In the genomic region with DNA sequence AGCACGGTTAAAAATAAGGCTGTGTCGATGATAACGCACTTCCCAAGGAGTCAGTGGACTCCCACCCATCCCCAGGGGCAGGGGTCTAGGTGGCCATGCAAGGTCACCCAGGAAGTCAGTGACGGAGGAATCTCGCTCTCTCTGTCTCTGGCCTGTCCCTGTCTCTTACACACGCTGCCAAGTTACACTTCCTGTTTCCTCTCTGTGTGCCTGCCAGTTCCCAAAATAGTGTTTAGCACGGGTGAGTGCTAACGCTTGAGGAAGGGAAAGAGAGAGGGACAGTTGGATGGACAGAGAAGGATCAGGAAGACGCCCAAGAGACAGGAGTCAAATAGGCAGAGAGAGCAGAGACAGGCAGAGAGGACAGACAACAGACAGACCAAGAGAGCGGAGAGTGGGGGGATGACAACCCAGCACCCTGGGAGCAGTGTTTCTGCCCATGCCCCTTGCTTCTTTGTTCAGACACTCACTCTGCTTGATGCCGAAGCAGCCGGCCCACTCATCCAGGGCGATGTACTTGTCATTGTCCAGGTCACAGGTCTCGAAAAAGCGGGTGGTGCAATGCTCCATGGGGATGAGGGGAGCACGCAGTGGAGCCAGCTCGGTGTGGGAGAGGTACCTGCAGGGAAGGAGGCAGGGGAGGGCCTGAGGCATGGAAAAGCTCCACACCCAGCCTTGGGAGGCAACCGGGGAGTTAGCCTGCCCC, we compare ENCODE assay signal across 10 cellular contexts. TPM values are rescaled to one million over a fixed set of nuclear protein-coding genes. Genes with fewer than 3 reads are reported as not detected.
DNase-seq lines count a peak whose midpoint lies in the region; ATAC-seq, FAIRE-seq and TF ChIP-seq lines count a peak whose summit lies in the region.
"Had no signal": no experiment of that assay in that cellular context is flagged by ENCODE, and none has a peak within 500 bp of the region (broad histone marks: within the 10 kb centered on the region; RNA-seq: fewer than 3 reads in every experiment).

No MANE protein-coding gene starts in this region.

- H3K9me3 ChIP-seq in OCI-LY3 (ENCODE audit: insufficient read depth, low read length), result no peaks in the 10 kb centered on the region
- no peaks in the 10 kb centered on the region for H3K9me3 ChIP-seq in pancreas

- peak overlapping the region; percentile 62; the same call in 1 of the 2 replicates for H3K9ac ChIP-seq in OCI-LY3 (ENCODE audit: low read length)

- 49 to 65% methylated on average over 18 of the region's 18 CpGs for WGBS in pancreas, 2 donors

- DNase-seq in G401 (ENCODE audit: low spot score), result peak; percentile 94
- no peak for DNase-seq in endothelial cell (ENCODE audit: low spot score)
- no peak for DNase-seq in pancreas
- no peak for DNase-seq in NCI-H2196 (lab: John Stamatoyannopoulos, UW; ENCODE audit: unreplicated experiment)
- no peak for DNase-seq in EL
- DNase-seq in natural killer cell, result no peak
- DNase-seq in activated T-helper 1 cell treated with anti-CD3 and anti-CD28 coated beads, Interleukin-12 subunit alpha, Interleukin-12 subunit beta, Interleukin-2, Interleukin-4 antibody, amounts not matched to agents 30 ng/mL and 10 ng/mL and 1 ng/mL, durations not matched to agents 14 hours and 24 hours and 36 hours (ENCODE audit: low spot score), result no peak
- DNase-seq: activated CD4-positive, CD25-positive, alpha-beta regulatory T cell treated with anti-CD3 and anti-CD28 coated beads, Interleukin-2, amount 50 U/mL, for 72 hours; glutamatergic neuron had no signal

- no peaks in the 10 kb centered on the region for H3K9me3 Mint-ChIP-seq in endothelial cell (ENCODE audit: unreplicated experiment)
- no peaks in the 10 kb centered on the region for H3K9me3 Mint-ChIP-seq in natural killer cell
- no peaks in the 10 kb centered on the region for H3K9me3 Mint-ChIP-seq in activated T-helper 1 cell treated with anti-CD3 and anti-CD28 coated beads, Interleukin-12 subunit alpha, Interleukin-12 subunit beta, Interleukin-2, Interleukin-4 antibody, amounts not matched to agents 30 ng/mL and 10 ng/mL and 1 ng/mL, durations not matched to agents 14 hours and 24 hours and 36 hours

- H3K4me1 ChIP-seq in OCI-LY3 (ENCODE audit: low read length), result peaks cover 42% of the 10 kb centered on the region
- H3K4me1 ChIP-seq in pancreas, result no peaks in the 10 kb centered on the region

- no peaks in the 10 kb centered on the region for H4K20me1 ChIP-seq in OCI-LY3 (ENCODE audit: insufficient read depth, low read length)

- ATAC-seq in pancreas (peak in 3 of 4 donors; percentile 35 to 62 (median 57)), natural killer cell (no peak)

- H3K27ac Mint-ChIP-seq in endothelial cell (ENCODE audit: unreplicated experiment) (peak overlapping the region; percentile 89), natural killer cell (peak overlapping the region in 1 of 2 donors; percentile 44)
- no peak overlapping the region for H3K27ac Mint-ChIP-seq in activated T-helper 1 cell treated with anti-CD3 and anti-CD28 coated beads, Interleukin-12 subunit alpha, Interleukin-12 subunit beta, Interleukin-2, Interleukin-4 antibody, amounts not matched to agents 30 ng/mL and 10 ng/mL and 1 ng/mL, durations not matched to agents 14 hours and 24 hours and 36 hours

- FAIRE-seq in pancreas (lab: Jason Lieb, UNC), result no peak

- intact Hi-C loops in pancreas (cut with DNase I), result no loop called here
- intact Hi-C loops in natural killer cell (cut with micrococcal nuclease), result no loop called here
- intact Hi-C loops in activated T-helper 1 cell treated with anti-CD3 and anti-CD28 coated beads, Interleukin-12 subunit alpha, Interleukin-12 subunit beta, Interleukin-2, Interleukin-4 antibody, amounts not matched to agents 30 ng/mL and 10 ng/mL and 1 ng/mL, durations not matched to agents 14 hours and 24 hours and 36 hours (cut with micrococcal nuclease), result no loop called here

- peak overlapping the region; percentile 86 for H3K27ac ChIP-seq in OCI-LY3 (ENCODE audit: low read length)
- peak overlapping the region in 1 of 4 donors; percentile 8 for H3K27ac ChIP-seq in pancreas

- H3K27me3 Mint-ChIP-seq in endothelial cell (ENCODE audit: unreplicated experiment) (peaks cover 15% of the 10 kb centered on the region), natural killer cell (ENCODE audit: low read depth in 2 of 2) (peaks cover 0 to 6% of the 10 kb centered on the region in 2 donors)
- H3K27me3 Mint-ChIP-seq in activated T-helper 1 cell treated with anti-CD3 and anti-CD28 coated beads, Interleukin-12 subunit alpha, Interleukin-12 subunit beta, Interleukin-2, Interleukin-4 antibody, amounts not matched to agents 30 ng/mL and 10 ng/mL and 1 ng/mL, durations not matched to agents 14 hours and 24 hours and 36 hours (ENCODE audit: insufficient read depth), result peaks cover 7% of the 10 kb centered on the region

- H3K36me3 ChIP-seq in OCI-LY3 (replicated peaks; ENCODE audit: low read depth, low read length), result no peaks in the 10 kb centered on the region
- H3K36me3 ChIP-seq in pancreas, result no peaks in the 10 kb centered on the region

- H3K4me1 Mint-ChIP-seq in endothelial cell (ENCODE audit: unreplicated experiment) (peaks cover 26% of the 10 kb centered on the region), natural killer cell (peaks cover 11 to 15% of the 10 kb centered on the region in 2 donors)
- H3K4me1 Mint-ChIP-seq in activated T-helper 1 cell treated with anti-CD3 and anti-CD28 coated beads, Interleukin-12 subunit alpha, Interleukin-12 subunit beta, Interleukin-2, Interleukin-4 antibody, amounts not matched to agents 30 ng/mL and 10 ng/mL and 1 ng/mL, durations not matched to agents 14 hours and 24 hours and 36 hours (ENCODE audit: low read depth), result peaks cover 12% of the 10 kb centered on the region

- H3K4me3 ChIP-seq in OCI-LY3 (ENCODE audit: low read length) (peak overlapping the region; percentile 69), pancreas (no peak overlapping the region)

- in situ Hi-C loops in G401 (cut with HindIII; ENCODE audit: low sequenced_read_pairs), result no loop called here

- TF ChIP-seq CTCF in OCI-LY3 (IDR thresholded peaks at IDR 0.05; ENCODE audit: low read depth, low read length), result no peak
- TF ChIP-seq CTCF in endothelial cell (IDR thresholded peaks at IDR 0.05; ENCODE audit: unreplicated experiment), result no peak
- TF ChIP-seq CTCF in pancreas (IDR thresholded peaks at IDR 0.05), result no peak
- TF ChIP-seq CTCF in natural killer cell (IDR thresholded peaks at IDR 0.05), result no peak

- H3K36me3 Mint-ChIP-seq in endothelial cell (ENCODE audit: low read depth, unreplicated experiment) (peaks cover 37% of the 10 kb centered on the region), natural killer cell (no peaks in the 10 kb centered on the region)
- H3K36me3 Mint-ChIP-seq in activated T-helper 1 cell treated with anti-CD3 and anti-CD28 coated beads, Interleukin-12 subunit alpha, Interleukin-12 subunit beta, Interleukin-2, Interleukin-4 antibody, amounts not matched to agents 30 ng/mL and 10 ng/mL and 1 ng/mL, durations not matched to agents 14 hours and 24 hours and 36 hours (ENCODE audit: low read depth), result no peaks in the 10 kb centered on the region

- no peaks in the 10 kb centered on the region for H3K79me2 ChIP-seq in OCI-LY3 (ENCODE audit: low read length)

- H3K4me3 Mint-ChIP-seq in endothelial cell (ENCODE audit: unreplicated experiment) (no peak overlapping the region), natural killer cell (no peak overlapping the region)
- H3K4me3 Mint-ChIP-seq in activated T-helper 1 cell treated with anti-CD3 and anti-CD28 coated beads, Interleukin-12 subunit alpha, Interleukin-12 subunit beta, Interleukin-2, Interleukin-4 antibody, amounts not matched to agents 30 ng/mL and 10 ng/mL and 1 ng/mL, durations not matched to agents 14 hours and 24 hours and 36 hours, result no peak overlapping the region

- H2AFZ ChIP-seq in OCI-LY3 (ENCODE audit: low read depth, low read length), result peak overlapping the region; percentile 37; the same call in 1 of the 2 replicates

- H3K27me3 ChIP-seq in OCI-LY3 (ENCODE audit: low read depth, low read length), result no peaks in the 10 kb centered on the region
- peaks cover 0 to 6% (median 0%) of the 10 kb centered on the region in 4 donors for H3K27me3 ChIP-seq in pancreas

- H3K4me2 ChIP-seq in OCI-LY3 (ENCODE audit: low read length), result peak overlapping the region; percentile 93

RNA-seq across cellular contexts. Expression of a gene that starts 22.9 kb away (rescaled TPM):
- total RNA-seq in G401 (2014; rRNA removed; shearing (Covaris generic)), result 194 and 247 TPM in 2 replicates
- 1,214 TPM for total RNA-seq in endothelial cell (ENCODE audit: unreplicated experiment)
- total RNA-seq in pancreas, result 100 to 1,000 TPM in 3 of 6 donors, 10 to 100 TPM in 3; 35.5 to 608 (median 86.6) TPM
- 10 to 100 TPM; 27.2 to 57.1 TPM for polyA plus RNA-seq in pancreas
- 10 to 100 TPM in 2 of 3 donors, 1 to 10 TPM in 1; 3.2 to 48.5 (median 23.4) TPM for total RNA-seq in natural killer cell
- total RNA-seq in activated T-helper 1 cell treated with anti-CD3 and anti-CD28 coated beads, Interleukin-12 subunit alpha, Interleukin-12 subunit beta, Interleukin-2, Interleukin-4 antibody, amounts not matched to agents 30 ng/mL and 10 ng/mL and 1 ng/mL, durations not matched to agents 14 hours and 24 hours and 36 hours, result not detected in 2 replicates

Comparison
In these comparisons a context has a peak if more than half of its experiments do, and no peak if none do; other contexts are left out.
1. ATAC-seq: peak in pancreas (3 of 4); none in natural killer cell (0 of 3).